Comparison of ENCODE assay signal across 20 cellular contexts in the genomic region with DNA sequence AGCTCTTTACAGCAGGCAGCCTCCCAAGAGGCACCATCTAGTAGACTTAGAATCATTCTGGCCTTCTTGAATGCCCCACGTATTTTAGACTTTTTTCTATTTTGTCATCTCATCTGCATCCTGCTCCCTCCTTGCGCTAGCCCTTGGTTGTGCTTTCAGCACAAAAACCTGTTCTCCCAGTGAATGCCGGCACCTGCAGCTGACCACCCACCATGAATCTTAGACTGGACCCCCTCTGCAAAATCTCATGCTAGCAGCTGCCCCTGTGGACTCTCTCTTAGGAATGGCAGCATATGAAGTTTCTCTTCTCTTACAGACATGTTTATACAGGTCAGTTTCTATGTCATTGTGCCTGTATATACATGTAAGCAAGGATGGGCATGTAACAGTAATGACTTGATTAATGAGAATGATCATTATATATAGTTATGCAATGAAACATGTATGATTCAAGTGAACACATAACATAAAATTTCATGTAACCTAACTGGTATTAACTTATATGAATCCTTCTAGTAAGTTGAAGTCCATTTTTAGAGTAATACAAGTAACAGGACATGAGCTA.
DNase-seq lines count a peak whose midpoint lies in the region; ATAC-seq, FAIRE-seq and TF ChIP-seq lines count a peak whose summit lies in the region.
"Had no signal": no experiment of that assay in that cellular context is flagged by ENCODE, and none has a peak within 500 bp of the region (broad histone marks: within the 10 kb centered on the region; RNA-seq: fewer than 3 reads in every experiment).

No MANE protein-coding gene starts in this region.

- peak overlapping the region in 1 of 3 experiments; percentile 27; a peak in 1 of 6 replicates for H3K4me3 ChIP-seq in HepG2 (replicated peaks in 1 of 3; ENCODE audit: insufficient read depth in 1 of 3, low read depth in 2 of 3, low read length in 3 of 3)
- H3K4me3 ChIP-seq in right lobe of liver: no peak overlapping the region
- no peak overlapping the region for H3K4me3 ChIP-seq in hepatocyte
- H3K4me3 ChIP-seq: A549, BLaER1 had no signal

- no peaks in the 10 kb centered on the region for H3K9me3 Mint-ChIP-seq in progenitor cell of endocrine pancreas (ENCODE audit: low read depth)
- H3K9me3 Mint-ChIP-seq: CD4-positive, alpha-beta memory T cell; HFFc6 had no signal

- ATAC-seq in HepG2: no peak
- no peak for ATAC-seq in right lobe of liver
- ATAC-seq: A549, HCT116 had no signal

- no peak for DNase-seq in HepG2 (ENCODE audit: low spot score)
- DNase-seq in right lobe of liver: no peak
- DNase-seq in hepatocyte (ENCODE audit: low spot score): no peak
- no peak for DNase-seq in progenitor cell of endocrine pancreas (ENCODE audit: low spot score, unreplicated experiment)
- no peak for DNase-seq in activated CD4-positive, alpha-beta T cell treated with anti-CD3 and anti-CD28 coated beads, Interleukin-2, amount 50 U/mL, for 48 hours
- DNase-seq in mesenteric fat pad (ENCODE audit: low spot score): no peak
- no peak for DNase-seq in HTR-8/SVneo (ENCODE audit: insufficient read length, low spot score)
- DNase-seq: AML-193; Calu3; CD4-positive, alpha-beta memory T cell; DMS79 treated with DMSO at 0.1 percent for 48 hours; GF-D8; GOT3; H7; HFFc6 had no signal

- H3K9me2 ChIP-seq in hepatocyte (replicated peaks; ENCODE audit: insufficient read depth): no peaks in the 10 kb centered on the region

- WGBS in HepG2 (ENCODE audit: low lambda C conversion rate): 97% methylated on average over 3 of the region's 3 CpGs
- WGBS in right lobe of liver (ENCODE audit: insufficient coverage, low coverage, low lambda C conversion rate, missing lambda C conversion rate): 41% methylated on average over 3 of the region's 3 CpGs
- WGBS in hepatocyte (ENCODE audit: low lambda C conversion rate, missing lambda C conversion rate): 79% methylated on average over 3 of the region's 3 CpGs

- TF ChIP-seq EP300 in HepG2 (IDR thresholded peaks at IDR 0.05; ENCODE audit: low read depth in 2 of 2, low read length in 2 of 2) (no peak), HepG2 (CRISPR knock-in tag; IDR thresholded peaks at IDR 0.05; ENCODE audit: borderline replicate concordance) (no peak)

- H3K9me3 ChIP-seq in HepG2 (ENCODE audit: low read length): no peaks in the 10 kb centered on the region
- H3K9me3 ChIP-seq in right lobe of liver: no peaks in the 10 kb centered on the region
- no peaks in the 10 kb centered on the region for H3K9me3 ChIP-seq in hepatocyte (ENCODE audit: low read depth)
- H3K9me3 ChIP-seq: A549, BLaER1 had no signal

- in situ Hi-C loops in HepG2 (cut with HindIII; ENCODE audit: extremely low pct_ligation_motif_present, low pct_unique_long_range_greater_than_20kb): no loop called here

- POLR2A ChIA-PET in HepG2 (lab: Yijun Ruan, JAX): interaction anchor here (1.0 to 2.9 kb wide), 9 partner anchors 8 to 1230 kb away, joined by 3 to 15 read pairs (median 6); partner anchors contain the start of gene SUCLG1

- CTCF ChIA-PET in HepG2 (lab: Yijun Ruan, JAX; ENCODE audit: low intra/inter-chr PET ratio, low total read pairs): no interaction called here

- peak overlapping the region; percentile 29 for H3K27ac Mint-ChIP-seq in progenitor cell of endocrine pancreas
- H3K27ac Mint-ChIP-seq: CD14-positive monocyte; CD4-positive, alpha-beta memory T cell; HFFc6 had no signal

- no peak for TF ChIP-seq RAD21 in HepG2 (CRISPR knock-in tag; IDR thresholded peaks at IDR 0.05)

- H3K4me2 ChIP-seq in HepG2 (ENCODE audit: low read depth, low read length) (peak overlapping the region; percentile 47), hepatocyte (no peak overlapping the region)
- H3K4me2 ChIP-seq: A549, BLaER1 had no signal

- TF ChIP-seq CTCF in HepG2 (CRISPR knock-in tag; IDR thresholded peaks at IDR 0.05): no peak
- no peak for TF ChIP-seq CTCF in right lobe of liver (IDR thresholded peaks at IDR 0.05)
- no peak for TF ChIP-seq CTCF in hepatocyte (IDR thresholded peaks at IDR 0.05; ENCODE audit: poor library complexity)
- no peak for TF ChIP-seq CTCF in progenitor cell of endocrine pancreas (IDR thresholded peaks at IDR 0.05; ENCODE audit: unreplicated experiment)

- intact Hi-C loops in HepG2 (cut with micrococcal nuclease; ENCODE audit: unreplicated experiment): no loop called here
- intact Hi-C loops in right lobe of liver (cut with DNase I): no loop called here

- no peaks in the 10 kb centered on the region for H3K27me3 Mint-ChIP-seq in progenitor cell of endocrine pancreas

- peaks cover 92% of the 10 kb centered on the region for H3K4me1 ChIP-seq in HepG2 (ENCODE audit: insufficient read depth, low read length)
- no peaks in the 10 kb centered on the region for H3K4me1 ChIP-seq in right lobe of liver
- peaks cover 6% of the 10 kb centered on the region for H3K4me1 ChIP-seq in hepatocyte (ENCODE audit: insufficient read depth)
- H3K4me1 ChIP-seq: A549 had no signal

- BruUV-seq in HepG2 (replicated peaks; lab: Mats Ljungman, UMichigan): no TSS peak

- H4K20me1 ChIP-seq in HepG2 (ENCODE audit: insufficient read depth, low read length) (no peaks in the 10 kb centered on the region), hepatocyte (ENCODE audit: insufficient read depth, poor library complexity, severe bottlenecking) (no peaks in the 10 kb centered on the region)
- H4K20me1 ChIP-seq: BLaER1 had no signal

- H3K27me3 ChIP-seq in HepG2 (ENCODE audit: control insufficient read depth in 1 of 2, insufficient read depth in 2 of 2, low read length in 2 of 2) (no peaks in the 10 kb centered on the region), right lobe of liver (no peaks in the 10 kb centered on the region), hepatocyte (no peaks in the 10 kb centered on the region)
- H3K27me3 ChIP-seq: BLaER1 had no signal

- H2AFZ ChIP-seq in HepG2 (ENCODE audit: low read length) (no peak overlapping the region), hepatocyte (no peak overlapping the region)

- H3K4me3 Mint-ChIP-seq in progenitor cell of endocrine pancreas (ENCODE audit: low read depth): no peak overlapping the region
- H3K4me3 Mint-ChIP-seq: CD14-positive monocyte, HFFc6 had no signal

- 0 out of 4 replicates have a peak, but pooled peaks of 1 of the 2 experiments have one; percentile 21 for TF ChIP-seq POLR2A in HepG2 (IDR thresholded peaks at IDR 0.05; ENCODE audit: insufficient read depth in 1 of 2, low read depth in 2 of 2, low read length in 2 of 2)
- TF ChIP-seq POLR2A in right lobe of liver (IDR thresholded peaks at IDR 0.05): no peak

- H3K36me3 ChIP-seq in HepG2 (replicated peaks in 1 of 2; ENCODE audit: control insufficient read depth in 1 of 2, insufficient read depth in 2 of 2, low read length in 2 of 2) (no peaks in the 10 kb centered on the region), right lobe of liver (no peaks in the 10 kb centered on the region), hepatocyte (replicated peaks; ENCODE audit: insufficient read depth, low read depth) (no peaks in the 10 kb centered on the region)
- H3K36me3 ChIP-seq: BLaER1 had no signal

- peak overlapping the region; percentile 42 for H3K9ac ChIP-seq in HepG2 (ENCODE audit: insufficient read depth, low read depth, low read length)
- H3K9ac ChIP-seq: BLaER1 had no signal

- FAIRE-seq in HepG2 (lab: Jason Lieb, UNC) (no peak), HTR-8/SVneo (lab: Jason Lieb, UNC) (no peak)
- FAIRE-seq: A549 had no signal

- no peaks in the 10 kb centered on the region for H3K36me3 Mint-ChIP-seq in progenitor cell of endocrine pancreas (ENCODE audit: insufficient read depth)
- H3K36me3 Mint-ChIP-seq: CD14-positive monocyte; CD4-positive, alpha-beta memory T cell had no signal

- H3K27ac ChIP-seq in HepG2 (ENCODE audit: extremely low read length, insufficient read depth, low read length) (peak overlapping the region; percentile 76), right lobe of liver (no peak overlapping the region), hepatocyte (peak overlapping the region; percentile 7)
- H3K27ac ChIP-seq: 22Rv1, A549, BLaER1 had no signal

- no peaks in the 10 kb centered on the region for H3K79me2 ChIP-seq in HepG2 (ENCODE audit: insufficient read depth, low read length)
- no peaks in the 10 kb centered on the region for H3K79me2 ChIP-seq in hepatocyte

- H3K4me1 Mint-ChIP-seq in progenitor cell of endocrine pancreas (ENCODE audit: low read depth): peaks cover 21% of the 10 kb centered on the region
- H3K4me1 Mint-ChIP-seq: CD4-positive, alpha-beta memory T cell had no signal

TF ChIP-seq in HepG2, 621 proteins besides CTCF, POLR2A, EP300 and RAD21 (continues in another document):
- TF ChIP-seq SRY (CRISPR knock-in tag; IDR thresholded peaks at IDR 0.05): no peak
- TF ChIP-seq HMG20A (CRISPR knock-in tag; IDR thresholded peaks at IDR 0.05; ENCODE audit: borderline replicate concordance): no peak
- TF ChIP-seq ZNF335 (CRISPR knock-in tag; IDR thresholded peaks at IDR 0.05): no peak
- TF ChIP-seq ZNF383 (CRISPR knock-in tag; IDR thresholded peaks at IDR 0.05; ENCODE audit: borderline replicate concordance): 0 out of 2 replicates have a peak, but pooled peaks have one; percentile 32
- peak; percentile 9 for TF ChIP-seq ZEB1 (IDR thresholded peaks at IDR 0.05; ENCODE audit: insufficient replicate concordance, low read depth)
- TF ChIP-seq, protein P1, sequence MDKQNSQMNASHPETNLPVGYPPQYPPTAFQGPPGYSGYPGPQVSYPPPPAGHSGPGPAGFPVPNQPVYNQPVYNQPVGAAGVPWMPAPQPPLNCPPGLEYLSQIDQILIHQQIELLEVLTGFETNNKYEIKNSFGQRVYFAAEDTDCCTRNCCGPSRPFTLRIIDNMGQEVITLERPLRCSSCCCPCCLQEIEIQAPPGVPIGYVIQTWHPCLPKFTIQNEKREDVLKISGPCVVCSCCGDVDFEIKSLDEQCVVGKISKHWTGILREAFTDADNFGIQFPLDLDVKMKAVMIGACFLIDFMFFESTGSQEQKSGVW (CRISPR knock-in tag; IDR thresholded peaks at IDR 0.05; ENCODE audit: borderline replicate concordance): no peak
- no peak for TF ChIP-seq JUNB (CRISPR knock-in tag; IDR thresholded peaks at IDR 0.05; ENCODE audit: borderline replicate concordance)
- no peak for TF ChIP-seq AGO2 (optimal IDR thresholded peaks at IDR 0.05; ENCODE audit: low read depth, low read length)
- TF ChIP-seq RFX3 (CRISPR knock-in tag; IDR thresholded peaks at IDR 0.05): no peak
- TF ChIP-seq, protein P2, sequence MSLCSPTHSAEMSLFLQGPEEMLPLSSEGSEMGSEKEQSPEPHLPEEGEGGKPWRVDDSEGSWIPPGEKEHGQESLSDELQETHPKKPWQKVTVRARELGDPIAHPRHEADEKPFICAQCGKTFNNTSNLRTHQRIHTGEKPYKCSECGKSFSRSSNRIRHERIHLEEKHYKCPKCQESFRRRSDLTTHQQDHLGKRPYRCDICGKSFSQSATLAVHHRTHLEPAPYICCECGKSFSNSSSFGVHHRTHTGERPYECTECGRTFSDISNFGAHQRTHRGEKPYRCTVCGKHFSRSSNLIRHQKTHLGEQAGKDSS (CRISPR knock-in tag; IDR thresholded peaks at IDR 0.05; ENCODE audit: borderline replicate concordance, low read depth): no peak

Comparison
In these comparisons a context has a peak if more than half of its experiments do, and no peak if none do; other contexts are left out.
1. H3K27ac ChIP-seq: peak in HepG2 (single experiment) and hepatocyte (single experiment); none in right lobe of liver (0 of 3).